1 cellular context compared by ENCODE assay signal in genomic region chr22:50139843-50140415, GRCh38.
A peak's percentile ranks its signal among the peaks of the same experiment; 100 is the strongest.
TF ChIP-seq lines count a peak whose summit lies in the region.

No MANE protein-coding gene starts in this region.

TF ChIP-seq in HEK293, 187 proteins besides CTCF, POLR2A, EP300 and RAD21 (continued from another document):
- TF ChIP-seq WT1 (tag by site-specific recombination; IDR thresholded peaks at IDR 0.05) (peak; percentile 66), ZNF473 (tag by site-specific recombination; IDR thresholded peaks at IDR 0.05) (no peak), ZNF138 (tag by site-specific recombination; IDR thresholded peaks at IDR 0.05; ENCODE audit: borderline replicate concordance) (no peak), ZNF223 (tag by site-specific recombination; IDR thresholded peaks at IDR 0.05) (no peak), SCRT2 (tag by site-specific recombination; IDR thresholded peaks at IDR 0.05) (peak; percentile 88), OSR2 (tag by site-specific recombination; IDR thresholded peaks at IDR 0.05) (no peak)
